ENCODE assay signal across 19 cellular contexts in genomic region chr4:125787707-125788106, GRCh38.
"Had no signal": no experiment of that assay in that cellular context is flagged by ENCODE, and none has a peak within 500 bp of the region (broad histone marks: within the 10 kb centered on the region; RNA-seq: fewer than 3 reads in every experiment).

No MANE protein-coding gene starts in this region.

- H3K36me3 ChIP-seq: colonic mucosa, gastrocnemius medialis had no signal

- H3K27ac ChIP-seq: colonic mucosa, gastrocnemius medialis had no signal

- H3K4me1 Mint-ChIP-seq: activated CD4-positive, alpha-beta memory T cell treated with anti-CD3 and anti-CD28 coated beads, Interleukin-2, amount 10 ng/mL, durations not matched to agents 7 days and 5 days; activated naive CD8-positive, alpha-beta T cell treated with anti-CD3 and anti-CD28 coated beads for 36 hours; activated T-helper 17 cell treated with anti-CD3 and anti-CD28 coated beads, Interleukin-2, amount 50 U/mL, for 72 hours; brain; stimulated activated naive B cell treated with anti-CD40 and anti-IgM and Interleukin-4, amounts not matched to agents 10 μg/mL and 1 μg/mL and 100 μg/mL, for 72 hours had no signal

- H3K9me3 Mint-ChIP-seq: activated CD4-positive, alpha-beta memory T cell treated with anti-CD3 and anti-CD28 coated beads, Interleukin-2, amount 10 ng/mL, durations not matched to agents 7 days and 5 days; activated naive CD8-positive, alpha-beta T cell treated with anti-CD3 and anti-CD28 coated beads for 36 hours; activated T-helper 17 cell treated with anti-CD3 and anti-CD28 coated beads, Interleukin-2, amount 50 U/mL, for 72 hours; brain; mesothelial cell of epicardium; nephron had no signal

- H3K4me1 ChIP-seq: colonic mucosa, gastrocnemius medialis had no signal

- H3K27me3 Mint-ChIP-seq: activated CD4-positive, alpha-beta memory T cell treated with anti-CD3 and anti-CD28 coated beads, Interleukin-2, amount 10 ng/mL, durations not matched to agents 7 days and 5 days; activated naive CD8-positive, alpha-beta T cell treated with anti-CD3 and anti-CD28 coated beads for 36 hours; activated T-helper 17 cell treated with anti-CD3 and anti-CD28 coated beads, Interleukin-2, amount 50 U/mL, for 72 hours; brain; stimulated activated naive B cell treated with anti-CD40 and anti-IgM and Interleukin-4, amounts not matched to agents 10 μg/mL and 1 μg/mL and 100 μg/mL, for 72 hours had no signal

- H3K27ac Mint-ChIP-seq: activated CD4-positive, alpha-beta memory T cell treated with anti-CD3 and anti-CD28 coated beads, Interleukin-2, amount 10 ng/mL, durations not matched to agents 7 days and 5 days; activated naive CD8-positive, alpha-beta T cell treated with anti-CD3 and anti-CD28 coated beads for 36 hours; activated T-helper 17 cell treated with anti-CD3 and anti-CD28 coated beads, Interleukin-2, amount 50 U/mL, for 72 hours; brain; mesothelial cell of epicardium; nephron; stimulated activated naive B cell treated with anti-CD40 and anti-IgM and Interleukin-4, amounts not matched to agents 10 μg/mL and 1 μg/mL and 100 μg/mL, for 72 hours had no signal

- ATAC-seq: activated T-helper 17 cell treated with anti-CD3 and anti-CD28 coated beads, Interleukin-2, amount 50 U/mL, for 72 hours; gastrocnemius medialis; left lobe of liver; stimulated activated naive B cell treated with anti-CD40 and anti-IgM and Interleukin-4, amounts not matched to agents 10 μg/mL and 1 μg/mL and 100 μg/mL, for 72 hours had no signal

- H3K4me3 ChIP-seq: colonic mucosa, gastrocnemius medialis had no signal

- H3K27me3 ChIP-seq: colonic mucosa, gastrocnemius medialis had no signal

- DNase-seq: activated CD4-positive, alpha-beta memory T cell treated with anti-CD3 and anti-CD28 coated beads, Interleukin-2, amount 10 ng/mL, durations not matched to agents 7 days and 5 days; activated CD4-positive, alpha-beta T cell treated with anti-CD3 and anti-CD28 coated beads for 48 hours; activated CD4-positive, CD25-positive, alpha-beta regulatory T cell; activated naive CD4-positive, alpha-beta T cell; activated naive CD8-positive, alpha-beta T cell treated with anti-CD3 and anti-CD28 coated beads for 36 hours; activated T-cell treated with anti-CD3 and anti-CD28 coated beads, Interleukin-2, amount 50 U/mL, for 1 hour; amygdala; central memory CD4-positive, alpha-beta T cell; colonic mucosa; gastrocnemius medialis; head of caudate nucleus; posterior cingulate gyrus; stimulated activated naive B cell treated with anti-CD40 and anti-IgM and Interleukin-4, amounts not matched to agents 10 μg/mL and 1 μg/mL and 100 μg/mL, for 72 hours; T-helper 9 cell had no signal

- H3K4me3 Mint-ChIP-seq: activated CD4-positive, alpha-beta memory T cell treated with anti-CD3 and anti-CD28 coated beads, Interleukin-2, amount 10 ng/mL, durations not matched to agents 7 days and 5 days; activated naive CD8-positive, alpha-beta T cell treated with anti-CD3 and anti-CD28 coated beads for 36 hours; activated T-helper 17 cell treated with anti-CD3 and anti-CD28 coated beads, Interleukin-2, amount 50 U/mL, for 72 hours; brain; mesothelial cell of epicardium; nephron; stimulated activated naive B cell treated with anti-CD40 and anti-IgM and Interleukin-4, amounts not matched to agents 10 μg/mL and 1 μg/mL and 100 μg/mL, for 72 hours had no signal

- H3K9me3 ChIP-seq: colonic mucosa, gastrocnemius medialis had no signal
